8 cellular contexts compared by ENCODE assay signal in the genomic region with DNA sequence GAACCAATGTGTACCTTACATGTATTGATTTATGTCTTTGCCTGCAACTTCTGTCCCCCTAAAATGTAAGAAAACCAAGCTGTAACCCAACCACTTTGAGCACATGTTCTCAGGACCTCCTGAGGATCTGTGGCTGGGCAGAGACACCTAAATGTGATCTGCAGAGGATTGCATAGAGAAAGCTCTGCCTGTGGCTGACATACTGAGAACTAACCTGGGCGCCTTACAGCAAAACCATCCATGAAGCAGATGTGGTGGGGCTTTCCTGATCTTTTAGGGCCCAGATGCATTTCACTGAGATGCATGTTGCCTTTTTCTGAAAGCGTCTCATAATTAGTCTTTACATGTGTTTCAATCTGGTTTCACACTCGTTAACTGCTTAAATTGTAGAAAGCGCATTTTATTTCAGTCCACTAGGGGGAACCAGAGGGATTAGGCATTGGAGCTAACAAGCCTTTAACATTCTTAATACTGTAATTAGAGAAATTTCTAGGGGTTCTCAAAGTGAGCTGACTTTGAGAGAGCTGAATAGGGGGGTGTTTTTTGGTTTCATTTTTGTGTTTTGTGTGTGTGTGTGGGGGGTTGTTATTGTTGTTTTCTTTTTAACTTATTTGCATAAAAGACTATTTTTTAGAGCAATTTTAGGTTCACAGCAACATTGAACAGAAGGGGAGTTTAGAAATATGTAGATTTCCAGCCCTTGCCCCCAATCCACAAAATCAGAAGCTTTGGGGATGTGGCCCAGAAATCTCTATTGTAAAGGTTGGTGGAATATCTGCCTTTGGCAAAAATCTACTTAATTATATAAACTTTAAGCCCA. TPM values are rescaled to one million over a fixed set of nuclear protein-coding genes. Genes with fewer than 3 reads are reported as not detected.
A peak's percentile ranks its signal among the peaks of the same experiment; 100 is the strongest.
DNase-seq lines count a peak whose midpoint lies in the region; ATAC-seq and TF ChIP-seq lines count a peak whose summit lies in the region.

No MANE protein-coding gene starts in this region.

- H3K36me3 Mint-ChIP-seq in activated T-helper 2 cell treated with anti-CD3 and anti-CD28 coated beads, Interferon-gamma antibody, Interleukin-2, Interleukin-4, amounts not matched to agents 10 μg/mL and 5 μg/mL and 100 μg/mL, durations not matched to agents 14 hours and 24 hours and 36 hours (ENCODE audit: low read depth): no peaks in the 10 kb centered on the region

- peaks cover 8% of the 10 kb centered on the region for H3K4me1 ChIP-seq in left ventricle myocardium inferior

- no peaks in the 10 kb centered on the region for H3K36me3 ChIP-seq in left ventricle myocardium inferior

- peaks cover 4% of the 10 kb centered on the region for H3K4me1 Mint-ChIP-seq in activated T-helper 2 cell treated with anti-CD3 and anti-CD28 coated beads, Interferon-gamma antibody, Interleukin-2, Interleukin-4, amounts not matched to agents 10 μg/mL and 5 μg/mL and 100 μg/mL, durations not matched to agents 14 hours and 24 hours and 36 hours (ENCODE audit: low read depth)

- no peak overlapping the region for H3K27ac ChIP-seq in left ventricle myocardium inferior (replicated peaks)

- H3K27ac Mint-ChIP-seq in activated T-helper 2 cell treated with anti-CD3 and anti-CD28 coated beads, Interferon-gamma antibody, Interleukin-2, Interleukin-4, amounts not matched to agents 10 μg/mL and 5 μg/mL and 100 μg/mL, durations not matched to agents 14 hours and 24 hours and 36 hours: peak overlapping the region; percentile 36

- no peak overlapping the region for H3K4me3 Mint-ChIP-seq in activated T-helper 2 cell treated with anti-CD3 and anti-CD28 coated beads, Interferon-gamma antibody, Interleukin-2, Interleukin-4, amounts not matched to agents 10 μg/mL and 5 μg/mL and 100 μg/mL, durations not matched to agents 14 hours and 24 hours and 36 hours (ENCODE audit: low read depth)

- H3K9me3 ChIP-seq in left ventricle myocardium inferior (replicated peaks): no peaks in the 10 kb centered on the region

- TF ChIP-seq CTCF in left ventricle myocardium inferior (IDR thresholded peaks at IDR 0.05; ENCODE audit: borderline replicate concordance) (peak; percentile 84), retinal pigment epithelial cell (conservative IDR thresholded peaks at IDR 0.05; ENCODE audit: low read depth, low read length) (peak; percentile 86)

- peaks cover 16% of the 10 kb centered on the region for H3K27me3 Mint-ChIP-seq in activated T-helper 2 cell treated with anti-CD3 and anti-CD28 coated beads, Interferon-gamma antibody, Interleukin-2, Interleukin-4, amounts not matched to agents 10 μg/mL and 5 μg/mL and 100 μg/mL, durations not matched to agents 14 hours and 24 hours and 36 hours (ENCODE audit: low read depth)

- DNase-seq in DMS 273 (lab: John Stamatoyannopoulos, UW; ENCODE audit: unreplicated experiment) (peak; percentile 89), NCI-H345 (lab: John Stamatoyannopoulos, UW) (peak; percentile 75), left ventricle myocardium inferior (no peak), retinal pigment epithelial cell (ENCODE audit: low read depth) (peak; percentile 44)
- DNase-seq in activated T-helper 2 cell treated with anti-CD3 and anti-CD28 coated beads, Interferon-gamma antibody, Interleukin-2, Interleukin-4, amounts not matched to agents 10 μg/mL and 5 μg/mL and 100 μg/mL, durations not matched to agents 14 hours and 24 hours and 36 hours (ENCODE audit: low spot score): no peak

- H3K27me3 ChIP-seq in left ventricle myocardium inferior (ENCODE audit: low read depth): no peaks in the 10 kb centered on the region

- intact Hi-C loops in activated T-helper 2 cell treated with anti-CD3 and anti-CD28 coated beads, Interferon-gamma antibody, Interleukin-2, Interleukin-4, amounts not matched to agents 10 μg/mL and 5 μg/mL and 100 μg/mL, durations not matched to agents 14 hours and 24 hours and 36 hours (cut with micrococcal nuclease): loop anchor here (1.0 to 2.0 kb wide), 2 partner anchors 17 to 219 kb away; no protein-coding TSS in a partner anchor
- intact Hi-C loops in left ventricle myocardium inferior (cut with micrococcal nuclease): no loop called here

- ATAC-seq in GM19043 (IDR thresholded peaks at IDR 0.05; ENCODE audit: low read depth, unreplicated experiment) (peak; percentile 82), HG03139 (IDR thresholded peaks at IDR 0.05; ENCODE audit: unreplicated experiment) (peak; percentile 87), HG03457 (IDR thresholded peaks at IDR 0.05; ENCODE audit: unreplicated experiment) (no peak)

- H3K9me3 Mint-ChIP-seq in activated T-helper 2 cell treated with anti-CD3 and anti-CD28 coated beads, Interferon-gamma antibody, Interleukin-2, Interleukin-4, amounts not matched to agents 10 μg/mL and 5 μg/mL and 100 μg/mL, durations not matched to agents 14 hours and 24 hours and 36 hours: no peaks in the 10 kb centered on the region

- H3K4me3 ChIP-seq in left ventricle myocardium inferior: no peak overlapping the region
- no peak overlapping the region for H3K4me3 ChIP-seq in retinal pigment epithelial cell (ENCODE audit: low read length)

RNA-seq across cellular contexts. Expression of gene FAM184A, which starts 50.9 kb away (rescaled TPM):
- 2.6 and 2.9 TPM in 2 replicates for total RNA-seq in activated T-helper 2 cell treated with anti-CD3 and anti-CD28 coated beads, Interferon-gamma antibody, Interleukin-2, Interleukin-4, amounts not matched to agents 10 μg/mL and 5 μg/mL and 100 μg/mL, durations not matched to agents 14 hours and 24 hours and 36 hours
- 0.93 TPM for total RNA-seq in left ventricle myocardium inferior

Comparison
In these comparisons a context has a peak if more than half of its experiments do, and no peak if none do; other contexts are left out.
1. DNase-seq: peak in DMS 273 (single experiment), NCI-H345 (single experiment) and retinal pigment epithelial cell (single experiment); none in activated T-helper 2 cell treated with anti-CD3 and anti-CD28 coated beads, Interferon-gamma antibody, Interleukin-2, Interleukin-4, amounts not matched to agents 10 μg/mL and 5 μg/mL and 100 μg/mL, durations not matched to agents 14 hours and 24 hours and 36 hours (single experiment) and left ventricle myocardium inferior (single experiment).